In the genomic region with DNA sequence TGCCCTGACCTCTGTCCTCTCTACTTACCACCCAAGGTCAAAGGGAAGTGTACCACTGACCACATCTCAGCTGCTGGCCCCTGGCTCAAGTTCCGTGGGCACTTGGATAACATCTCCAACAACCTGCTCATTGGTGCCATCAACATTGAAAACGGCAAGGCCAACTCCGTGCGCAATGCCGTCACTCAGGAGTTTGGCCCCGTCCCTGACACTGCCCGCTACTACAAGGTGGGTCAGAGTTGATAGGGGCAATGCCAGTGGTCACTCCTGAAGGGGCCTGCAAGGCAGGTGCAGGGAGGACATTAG, we compare ENCODE assay signal across 2 cellular contexts.
A peak's percentile ranks its signal among the peaks of the same experiment; 100 is the strongest.
TF ChIP-seq lines count a peak whose summit lies in the region.

No MANE protein-coding gene starts in this region.

TF ChIP-seq in IMR-90, 13 proteins besides CTCF, POLR2A, EP300 and RAD21:
- TF ChIP-seq RFX5 (IDR thresholded peaks at IDR 0.05; ENCODE audit: low read depth, low read length) (no peak), CHD1 (IDR thresholded peaks at IDR 0.05; ENCODE audit: low read depth, low read length) (no peak), SMC3 (IDR thresholded peaks at IDR 0.05; ENCODE audit: low read depth, low read length) (no peak), RCOR1 (IDR thresholded peaks at IDR 0.05; ENCODE audit: insufficient replicate concordance, low read length) (no peak), MAFK (IDR thresholded peaks at IDR 0.05; ENCODE audit: low read depth, low read length) (no peak), MXI1 (IDR thresholded peaks at IDR 0.05; ENCODE audit: borderline replicate concordance, low read depth, low read length) (no peak), BHLHE40 (IDR thresholded peaks at IDR 0.05; ENCODE audit: low read depth, low read length) (no peak), NFE2L2 (IDR thresholded peaks at IDR 0.05; ENCODE audit: low read depth, low read length) (no peak)
- TF ChIP-seq, protein P1, sequence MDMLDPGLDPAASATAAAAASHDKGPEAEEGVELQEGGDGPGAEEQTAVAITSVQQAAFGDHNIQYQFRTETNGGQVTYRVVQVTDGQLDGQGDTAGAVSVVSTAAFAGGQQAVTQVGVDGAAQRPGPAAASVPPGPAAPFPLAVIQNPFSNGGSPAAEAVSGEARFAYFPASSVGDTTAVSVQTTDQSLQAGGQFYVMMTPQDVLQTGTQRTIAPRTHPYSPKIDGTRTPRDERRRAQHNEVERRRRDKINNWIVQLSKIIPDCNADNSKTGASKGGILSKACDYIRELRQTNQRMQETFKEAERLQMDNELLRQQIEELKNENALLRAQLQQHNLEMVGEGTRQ (IDR thresholded peaks at IDR 0.05; ENCODE audit: low read depth, low read length) = no peak
- TF ChIP-seq, protein P2, sequence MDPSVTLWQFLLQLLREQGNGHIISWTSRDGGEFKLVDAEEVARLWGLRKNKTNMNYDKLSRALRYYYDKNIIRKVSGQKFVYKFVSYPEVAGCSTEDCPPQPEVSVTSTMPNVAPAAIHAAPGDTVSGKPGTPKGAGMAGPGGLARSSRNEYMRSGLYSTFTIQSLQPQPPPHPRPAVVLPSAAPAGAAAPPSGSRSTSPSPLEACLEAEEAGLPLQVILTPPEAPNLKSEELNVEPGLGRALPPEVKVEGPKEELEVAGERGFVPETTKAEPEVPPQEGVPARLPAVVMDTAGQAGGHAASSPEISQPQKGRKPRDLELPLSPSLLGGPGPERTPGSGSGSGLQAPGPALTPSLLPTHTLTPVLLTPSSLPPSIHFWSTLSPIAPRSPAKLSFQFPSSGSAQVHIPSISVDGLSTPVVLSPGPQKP (IDR thresholded peaks at IDR 0.05; ENCODE audit: borderline replicate concordance, low read depth, low read length) = no peak
TF ChIP-seq in IMR-90: peak in this region for 0.

TF ChIP-seq in HepG2, 621 proteins besides CTCF, POLR2A, EP300 and RAD21:
- TF ChIP-seq NFE2 (CRISPR knock-in tag; IDR thresholded peaks at IDR 0.05) = no peak
- peak; percentile 57; the same call in 1 of the 2 replicates for TF ChIP-seq POLR2AphosphoS2 (IDR thresholded peaks at IDR 0.05; ENCODE audit: low read depth, low read length)
- peak; percentile 1; the same call in 1 of the 2 replicates for TF ChIP-seq ZFY (CRISPR knock-in tag; IDR thresholded peaks at IDR 0.05)
- TF ChIP-seq NR2C2 (CRISPR knock-in tag; IDR thresholded peaks at IDR 0.05; ENCODE audit: borderline replicate concordance) = 0 out of 2 replicates have a peak, but pooled peaks have one; percentile 52
- TF ChIP-seq, protein P3, sequence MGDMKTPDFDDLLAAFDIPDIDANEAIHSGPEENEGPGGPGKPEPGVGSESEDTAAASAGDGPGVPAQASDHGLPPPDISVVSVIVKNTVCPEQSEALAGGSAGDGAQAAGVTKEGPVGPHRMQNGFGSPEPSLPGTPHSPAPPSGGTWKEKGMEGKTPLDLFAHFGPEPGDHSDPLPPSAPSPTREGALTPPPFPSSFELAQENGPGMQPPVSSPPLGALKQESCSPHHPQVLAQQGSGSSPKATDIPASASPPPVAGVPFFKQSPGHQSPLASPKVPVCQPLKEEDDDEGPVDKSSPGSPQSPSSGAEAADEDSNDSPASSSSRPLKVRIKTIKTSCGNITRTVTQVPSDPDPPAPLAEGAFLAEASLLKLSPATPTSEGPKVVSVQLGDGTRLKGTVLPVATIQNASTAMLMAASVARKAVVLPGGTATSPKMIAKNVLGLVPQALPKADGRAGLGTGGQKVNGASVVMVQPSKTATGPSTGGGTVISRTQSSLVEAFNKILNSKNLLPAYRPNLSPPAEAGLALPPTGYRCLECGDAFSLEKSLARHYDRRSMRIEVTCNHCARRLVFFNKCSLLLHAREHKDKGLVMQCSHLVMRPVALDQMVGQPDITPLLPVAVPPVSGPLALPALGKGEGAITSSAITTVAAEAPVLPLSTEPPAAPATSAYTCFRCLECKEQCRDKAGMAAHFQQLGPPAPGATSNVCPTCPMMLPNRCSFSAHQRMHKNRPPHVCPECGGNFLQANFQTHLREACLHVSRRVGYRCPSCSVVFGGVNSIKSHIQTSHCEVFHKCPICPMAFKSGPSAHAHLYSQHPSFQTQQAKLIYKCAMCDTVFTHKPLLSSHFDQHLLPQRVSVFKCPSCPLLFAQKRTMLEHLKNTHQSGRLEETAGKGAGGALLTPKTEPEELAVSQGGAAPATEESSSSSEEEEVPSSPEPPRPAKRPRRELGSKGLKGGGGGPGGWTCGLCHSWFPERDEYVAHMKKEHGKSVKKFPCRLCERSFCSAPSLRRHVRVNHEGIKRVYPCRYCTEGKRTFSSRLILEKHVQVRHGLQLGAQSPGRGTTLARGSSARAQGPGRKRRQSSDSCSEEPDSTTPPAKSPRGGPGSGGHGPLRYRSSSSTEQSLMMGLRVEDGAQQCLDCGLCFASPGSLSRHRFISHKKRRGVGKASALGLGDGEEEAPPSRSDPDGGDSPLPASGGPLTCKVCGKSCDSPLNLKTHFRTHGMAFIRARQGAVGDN (CRISPR knock-in tag; IDR thresholded peaks at IDR 0.05) = peak; percentile 28
- TF ChIP-seq SRF (IDR thresholded peaks at IDR 0.05; ENCODE audit: low read depth, low read length) = no peak
- TF ChIP-seq ZC3H13 (CRISPR knock-in tag; IDR thresholded peaks at IDR 0.05) = peak; percentile 18; the same call in 1 of the 2 replicates
- 0 out of 2 replicates have a peak, but pooled peaks have one; percentile 23 for TF ChIP-seq ZNF572 (CRISPR knock-in tag; IDR thresholded peaks at IDR 0.05)
- TF ChIP-seq TARDBP (CRISPR knock-in tag; IDR thresholded peaks at IDR 0.05) = 0 out of 2 replicates have a peak, but pooled peaks have one; percentile 23
- peak; percentile 60; the same call in 1 of the 2 replicates for TF ChIP-seq POLR2G (IDR thresholded peaks at IDR 0.05; ENCODE audit: low read depth, low read length)
- TF ChIP-seq ZNF598 (CRISPR knock-in tag; IDR thresholded peaks at IDR 0.05; ENCODE audit: borderline replicate concordance) = 0 out of 2 replicates have a peak, but pooled peaks have one; percentile 45
- peak; percentile 39 for TF ChIP-seq RBM22 (optimal IDR thresholded peaks at IDR 0.05; ENCODE audit: low read length)
- no peak for TF ChIP-seq PHF8 (CRISPR knock-in tag; IDR thresholded peaks at IDR 0.05)
TF ChIP-seq in HepG2: peak in this region for 10.
